8 cellular contexts compared by ENCODE assay signal in the genomic region with DNA sequence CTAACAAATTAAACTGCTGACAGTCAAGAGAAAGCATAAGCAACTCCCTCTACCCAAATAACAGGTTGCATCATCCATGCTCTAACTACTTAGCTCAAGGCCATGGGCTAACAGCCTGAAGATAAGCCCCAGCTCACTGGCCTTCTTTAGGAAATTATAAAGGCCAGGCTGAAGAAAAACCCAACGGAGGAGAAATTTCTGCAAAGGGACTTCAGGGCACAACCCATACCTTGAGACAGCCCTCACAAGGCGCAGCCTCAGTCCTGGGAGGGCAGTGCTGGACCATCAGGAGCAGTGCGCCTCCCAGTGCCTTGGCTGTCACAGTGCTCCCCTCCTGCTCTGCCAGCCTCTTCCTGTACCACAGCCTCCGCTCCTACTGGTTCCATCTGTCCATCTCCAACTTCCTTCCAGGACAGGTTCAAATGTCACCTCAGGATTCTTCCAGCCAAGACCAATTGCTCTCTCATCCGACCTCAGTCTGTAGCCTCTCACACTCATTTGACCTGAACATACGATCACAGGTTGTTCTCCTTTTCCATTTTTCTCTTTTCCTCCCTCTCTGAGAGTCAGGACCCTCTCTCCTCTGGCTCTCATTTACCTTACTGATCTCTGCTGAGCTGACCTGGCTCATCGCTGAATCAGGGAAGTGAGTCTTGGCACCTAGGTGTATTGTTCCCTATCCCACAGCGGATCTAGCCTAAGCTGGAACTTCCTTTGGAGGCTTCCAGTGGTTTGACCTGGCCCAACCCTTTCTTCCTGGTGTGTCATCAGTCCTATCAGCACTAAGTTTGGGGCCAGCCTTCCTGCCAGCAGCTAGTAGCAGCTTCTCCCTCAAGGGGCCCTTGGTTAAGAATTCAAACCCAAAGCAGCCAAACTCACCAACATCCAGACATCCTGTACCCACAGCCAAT. TPM values are rescaled to one million over a fixed set of nuclear protein-coding genes. Genes with fewer than 3 reads are reported as not detected.
DNase-seq lines count a peak whose midpoint lies in the region; ATAC-seq, FAIRE-seq and TF ChIP-seq lines count a peak whose summit lies in the region.

No MANE protein-coding gene starts in this region.

- H3K4me1 ChIP-seq in liver (ENCODE audit: control insufficient read depth in 4 of 4, insufficient read depth in 4 of 4, low read length in 3 of 4) = peaks cover 4 to 35% (median 21%) of the 10 kb centered on the region in 4 donors

- TF ChIP-seq RAD21 in liver (IDR thresholded peaks at IDR 0.05) = no peak

- 71% methylated on average over 8 of the region's 8 CpGs for WGBS in liver

- H3K9me3 ChIP-seq in liver (ENCODE audit: control insufficient read depth in 4 of 4, low read length in 3 of 4) = no peaks in the 10 kb centered on the region

- H3K36me3 ChIP-seq in liver (ENCODE audit: control insufficient read depth in 4 of 4, insufficient read depth in 3 of 4, low read depth in 1 of 4, low read length in 3 of 4) = peaks cover 2 to 12% (median 7%) of the 10 kb centered on the region in 4 donors

- H3K4me3 ChIP-seq in astrocyte of the cerebellum (ENCODE audit: low read depth, low read length) (peak overlapping the region; percentile 94), liver (ENCODE audit: low read depth in 1 of 3, low read length in 3 of 3) (peak overlapping the region; percentile 81 to 91 (median 89))

- H3K9ac ChIP-seq in liver (ENCODE audit: low read depth in 1 of 2, low read length in 2 of 2) = peak overlapping the region in 1 of 2 donors; percentile 91

- FAIRE-seq in GM19239 (lab: Jason Lieb, UNC) = no peak

- TF ChIP-seq CTCF in astrocyte of the cerebellum (IDR thresholded peaks at IDR 0.05; ENCODE audit: low read depth, low read length, missing control alignments) (no peak), liver (IDR thresholded peaks at IDR 0.05; ENCODE audit: low read depth, low read length, missing input control) (no peak)

- ATAC-seq in HG03439 (IDR thresholded peaks at IDR 0.05; ENCODE audit: unreplicated experiment) = no peak

- no peaks in the 10 kb centered on the region for H3K27me3 ChIP-seq in liver (ENCODE audit: control insufficient read depth in 4 of 4, insufficient read depth in 4 of 4, low read length in 3 of 4)

- in situ Hi-C loops in astrocyte of the cerebellum (cut with HindIII; ENCODE audit: low sequenced_read_pairs) = no loop called here

- H3K27ac ChIP-seq in liver (ENCODE audit: low read depth in 1 of 2, low read length in 2 of 2) = peak overlapping the region in 1 of 2 donors; percentile 32

- DNase-seq in AG20443 (ENCODE audit: low spot score) = peak; percentile 65
- peak; percentile 88 for DNase-seq in HT1080 (ENCODE audit: low read depth)
- no peak for DNase-seq in astrocyte of the cerebellum (ENCODE audit: low read depth)
- no peak for DNase-seq in GM19239 (ENCODE audit: insufficient read length, low spot score)
- DNase-seq in NCI-H446 (lab: John Stamatoyannopoulos, UW) = no peak
- no peak for DNase-seq in RPMI8226

TF ChIP-seq in liver, 16 proteins besides CTCF, POLR2A, EP300 and RAD21:
- TF ChIP-seq RXRA (IDR thresholded peaks at IDR 0.05) (peak; percentile 26 to 32), FOXA1 (IDR thresholded peaks at IDR 0.05) (no peak), TAF1 (conservative IDR thresholded peaks at IDR 0.05) (peak; percentile 10), EGR1 (IDR thresholded peaks at IDR 0.05; ENCODE audit: low read depth in 2 of 2) (no peak), HNF4A (conservative IDR thresholded peaks at IDR 0.05) (peak in 1 of 2 donors; percentile 30)
- TF ChIP-seq, protein P1, sequence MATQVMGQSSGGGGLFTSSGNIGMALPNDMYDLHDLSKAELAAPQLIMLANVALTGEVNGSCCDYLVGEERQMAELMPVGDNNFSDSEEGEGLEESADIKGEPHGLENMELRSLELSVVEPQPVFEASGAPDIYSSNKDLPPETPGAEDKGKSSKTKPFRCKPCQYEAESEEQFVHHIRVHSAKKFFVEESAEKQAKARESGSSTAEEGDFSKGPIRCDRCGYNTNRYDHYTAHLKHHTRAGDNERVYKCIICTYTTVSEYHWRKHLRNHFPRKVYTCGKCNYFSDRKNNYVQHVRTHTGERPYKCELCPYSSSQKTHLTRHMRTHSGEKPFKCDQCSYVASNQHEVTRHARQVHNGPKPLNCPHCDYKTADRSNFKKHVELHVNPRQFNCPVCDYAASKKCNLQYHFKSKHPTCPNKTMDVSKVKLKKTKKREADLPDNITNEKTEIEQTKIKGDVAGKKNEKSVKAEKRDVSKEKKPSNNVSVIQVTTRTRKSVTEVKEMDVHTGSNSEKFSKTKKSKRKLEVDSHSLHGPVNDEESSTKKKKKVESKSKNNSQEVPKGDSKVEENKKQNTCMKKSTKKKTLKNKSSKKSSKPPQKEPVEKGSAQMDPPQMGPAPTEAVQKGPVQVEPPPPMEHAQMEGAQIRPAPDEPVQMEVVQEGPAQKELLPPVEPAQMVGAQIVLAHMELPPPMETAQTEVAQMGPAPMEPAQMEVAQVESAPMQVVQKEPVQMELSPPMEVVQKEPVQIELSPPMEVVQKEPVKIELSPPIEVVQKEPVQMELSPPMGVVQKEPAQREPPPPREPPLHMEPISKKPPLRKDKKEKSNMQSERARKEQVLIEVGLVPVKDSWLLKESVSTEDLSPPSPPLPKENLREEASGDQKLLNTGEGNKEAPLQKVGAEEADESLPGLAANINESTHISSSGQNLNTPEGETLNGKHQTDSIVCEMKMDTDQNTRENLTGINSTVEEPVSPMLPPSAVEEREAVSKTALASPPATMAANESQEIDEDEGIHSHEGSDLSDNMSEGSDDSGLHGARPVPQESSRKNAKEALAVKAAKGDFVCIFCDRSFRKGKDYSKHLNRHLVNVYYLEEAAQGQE (IDR thresholded peaks at IDR 0.05) = peak; percentile 34
- TF ChIP-seq, protein P2, sequence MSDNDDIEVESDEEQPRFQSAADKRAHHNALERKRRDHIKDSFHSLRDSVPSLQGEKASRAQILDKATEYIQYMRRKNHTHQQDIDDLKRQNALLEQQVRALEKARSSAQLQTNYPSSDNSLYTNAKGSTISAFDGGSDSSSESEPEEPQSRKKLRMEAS (IDR thresholded peaks at IDR 0.05) = peak; percentile 42
- TF ChIP-seq, protein P3, sequence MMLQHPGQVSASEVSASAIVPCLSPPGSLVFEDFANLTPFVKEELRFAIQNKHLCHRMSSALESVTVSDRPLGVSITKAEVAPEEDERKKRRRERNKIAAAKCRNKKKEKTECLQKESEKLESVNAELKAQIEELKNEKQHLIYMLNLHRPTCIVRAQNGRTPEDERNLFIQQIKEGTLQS (IDR thresholded peaks at IDR 0.05) = peak; percentile 48

RNA-seq across cellular contexts. Expression of a gene that starts 1.9 kb away (rescaled TPM):
- 276 and 350 TPM in 2 replicates for total RNA-seq in HT1080 (2014; rRNA removed; shearing (Covaris generic))
- 248 and 280 TPM in 2 replicates for polyA plus RNA-seq in HT1080 (2015; cell fraction: cytosol; rRNA removed)
- polyA plus RNA-seq in HT1080 (2015; cell fraction: nucleus; rRNA removed) = 207 and 225 TPM in 2 replicates
- 100 to 1,000 TPM in 1 of 2 donors, 10 to 100 TPM in 1; 81.8 to 148 TPM for total RNA-seq in liver
- polyA plus RNA-seq in liver = 100 to 1,000 TPM; 118 to 140 TPM

RNA-seq across cellular contexts. Expression of a gene that starts 27.3 kb away (rescaled TPM):
- 11.2 and 12.1 TPM in 2 replicates for total RNA-seq in HT1080 (2014; rRNA removed; shearing (Covaris generic))
- 12.1 and 12.2 TPM in 2 replicates for polyA plus RNA-seq in HT1080 (2015; cell fraction: cytosol; rRNA removed)
- polyA plus RNA-seq in HT1080 (2015; cell fraction: nucleus; rRNA removed) = 28.9 and 30.5 TPM in 2 replicates
- 10 to 100 TPM in 1 of 2 donors, 1 to 10 TPM in 1; 9.3 to 14.6 TPM for total RNA-seq in liver
- 1 to 10 TPM; 1.1 to 9.3 TPM for polyA plus RNA-seq in liver

Comparison
In these comparisons a context has a peak if more than half of its experiments do, and no peak if none do; other contexts are left out.
1. DNase-seq: peak in AG20443 (single experiment) and HT1080 (single experiment); none in astrocyte of the cerebellum (single experiment), GM19239 (single experiment), NCI-H446 (0 of 2) and RPMI8226 (single experiment).